11 cellular contexts compared by ENCODE assay signal in the genomic region with DNA sequence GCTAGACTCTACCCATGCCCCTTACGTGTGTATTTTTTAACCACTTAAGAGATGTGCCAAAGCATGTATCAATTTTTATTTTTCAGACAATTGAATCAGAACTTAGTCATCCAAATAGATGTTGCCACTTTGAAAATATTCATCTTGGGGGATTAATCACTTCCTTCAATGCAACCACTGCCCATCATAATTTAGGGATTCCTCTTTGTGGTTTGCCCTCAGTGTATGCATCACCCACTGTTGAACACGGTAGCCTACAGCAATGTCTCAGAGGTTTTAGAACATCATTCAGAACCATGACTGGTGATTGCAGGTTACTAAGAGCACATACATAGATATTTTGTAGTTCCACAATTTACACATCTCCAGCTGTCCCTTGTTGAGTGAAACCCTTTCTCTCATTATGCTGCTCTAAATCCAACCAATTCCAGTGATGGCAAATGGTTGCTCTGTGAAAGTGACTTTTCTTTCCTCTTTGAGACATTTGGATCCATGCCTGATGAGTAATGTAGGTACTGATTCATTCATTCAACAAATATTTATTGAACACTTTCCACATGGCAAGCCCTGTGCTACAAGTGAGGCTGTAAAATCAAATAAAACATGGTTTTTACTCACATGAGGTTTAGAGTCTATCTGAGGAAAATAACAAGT.
A peak's percentile ranks its signal among the peaks of the same experiment; 100 is the strongest.
DNase-seq lines count a peak whose midpoint lies in the region; ATAC-seq and TF ChIP-seq lines count a peak whose summit lies in the region.
"Had no signal": no experiment of that assay in that cellular context is flagged by ENCODE, and none has a peak within 500 bp of the region (broad histone marks: within the 10 kb centered on the region; RNA-seq: fewer than 3 reads in every experiment).

No MANE protein-coding gene starts in this region.

- no peak overlapping the region for H2BK12ac ChIP-seq in neuronal stem cell (ENCODE audit: low read length)

- no peak overlapping the region for H2AFZ ChIP-seq in neuronal stem cell (ENCODE audit: low read length)

- H3K79me1 ChIP-seq in neuronal stem cell (ENCODE audit: low read depth, low read length) = no peaks in the 10 kb centered on the region

- no peaks in the 10 kb centered on the region for H3K27me3 ChIP-seq in prostate gland (replicated peaks; ENCODE audit: insufficient read depth)
- H3K27me3 ChIP-seq in neuronal stem cell (ENCODE audit: control insufficient read depth in 3 of 3, insufficient read depth in 3 of 3, low read depth in 1 of 3, low read length in 3 of 3) = peaks cover 0 to 1% (median 0%) of the 10 kb centered on the region in 3 experiments
- no peaks in the 10 kb centered on the region for H3K27me3 ChIP-seq in BE2C

- H3K23ac ChIP-seq in neuronal stem cell (ENCODE audit: low read depth, low read length, poor library complexity) = no peak overlapping the region

- H4K8ac ChIP-seq in neuronal stem cell (ENCODE audit: low read depth, low read length) = no peak overlapping the region

- H4K91ac ChIP-seq in neuronal stem cell (ENCODE audit: low read depth, low read length, poor library complexity) = no peak overlapping the region

- H2BK120ac ChIP-seq in neuronal stem cell (ENCODE audit: low read depth, low read length) = no peak overlapping the region

- H2BK15ac ChIP-seq in neuronal stem cell (ENCODE audit: low read length) = no peak overlapping the region

- no peak overlapping the region for H3K14ac ChIP-seq in neuronal stem cell (ENCODE audit: low read length)

- no peak overlapping the region for H3K4ac ChIP-seq in neuronal stem cell (ENCODE audit: low read length)

- peaks cover 13% of the 10 kb centered on the region for H3K4me1 ChIP-seq in prostate gland (replicated peaks)
- H3K4me1 ChIP-seq in neuronal stem cell (ENCODE audit: control insufficient read depth in 2 of 2, insufficient read depth in 1 of 2, low read depth in 1 of 2, low read length in 2 of 2) = peaks cover 0 to 7% of the 10 kb centered on the region in 2 donors
- peaks cover 6% of the 10 kb centered on the region for H3K4me1 ChIP-seq in BE2C

- H3K27ac ChIP-seq in prostate gland = peak overlapping the region; percentile 36 to 55
- H3K27ac ChIP-seq in neuronal stem cell (replicated peaks; ENCODE audit: low read length) = no peak overlapping the region

- no peak overlapping the region for H3K18ac ChIP-seq in neuronal stem cell (ENCODE audit: low read length)

- H2BK5ac ChIP-seq in neuronal stem cell (ENCODE audit: low read length) = no peak overlapping the region

- no peak for TF ChIP-seq POLR2A in prostate gland (IDR thresholded peaks at IDR 0.05)

- 69% methylated on average over 2 of the region's 2 CpGs for WGBS in prostate gland
- WGBS in neuronal stem cell (ENCODE audit: extremely low coverage in 2 of 2, insufficient read length in 2 of 2, insufficient replicate concordance in 1 of 2), 2 donors = no CpG with 5 or more reads among the region's 2 CpGs

- ATAC-seq in HG02970 (IDR thresholded peaks at IDR 0.05; ENCODE audit: low FRiP score, unreplicated experiment) = no peak

- intact Hi-C loops in prostate gland (cut with DNase I) = loop anchor here (5.0 kb wide), 1 partner anchor 41 kb away; no protein-coding TSS in a partner anchor

- no peak overlapping the region for H3K9ac ChIP-seq in neuronal stem cell (ENCODE audit: low read depth, low read length, poor library complexity)

- H3K9me3 ChIP-seq in prostate gland (no peaks in the 10 kb centered on the region), neuronal stem cell (replicated peaks in 1 of 2; ENCODE audit: control insufficient read depth in 2 of 2, insufficient read depth in 1 of 2, low read depth in 1 of 2, low read length in 2 of 2) (peaks cover 0 to 3% of the 10 kb centered on the region in 2 donors), BE2C (no peaks in the 10 kb centered on the region)

- no peaks in the 10 kb centered on the region for H3K36me3 ChIP-seq in prostate gland
- no peaks in the 10 kb centered on the region for H3K36me3 ChIP-seq in neuronal stem cell (replicated peaks in 1 of 2; ENCODE audit: control insufficient read depth in 2 of 2, insufficient read depth in 2 of 2, low read length in 2 of 2)
- H3K36me3 ChIP-seq in BE2C = no peaks in the 10 kb centered on the region

- H2AK5ac ChIP-seq in neuronal stem cell (ENCODE audit: low read depth, low read length) = no peak overlapping the region

- H3K4me3 ChIP-seq in prostate gland (no peak overlapping the region), neuronal stem cell (ENCODE audit: low read length in 2 of 2) (no peak overlapping the region), BE2C (ENCODE audit: low read depth, low read length) (no peak overlapping the region)

- TF ChIP-seq CTCF in prostate gland (IDR thresholded peaks at IDR 0.05) (no peak), BE2C (IDR thresholded peaks at IDR 0.05; ENCODE audit: low read depth, low read length) (no peak)

- no peak overlapping the region for H3K4me2 ChIP-seq in neuronal stem cell (ENCODE audit: insufficient read depth, low read length, poor library complexity, severe bottlenecking)

- DNase-seq in EL (peak; percentile 93), NCI-H226 (peak; percentile 91), dedifferentiated amniotic fluid mesenchymal stem cell (ENCODE audit: extremely low spot score) (peak; percentile 63), prostate gland (ENCODE audit: low spot score) (peak; percentile 52), neuronal stem cell (ENCODE audit: low spot score) (no peak), BE2C (no peak), NCI-H524 treated with DMSO at 0.1 percent for 48 hours (lab: John Stamatoyannopoulos, UW) (no peak)
- DNase-seq: activated CD4-positive, CD25-positive, alpha-beta regulatory T cell; posterior cingulate gyrus; stimulated activated naive CD4-positive, alpha-beta T cell treated with Interleukin-2 at 50 U/mL for 16 hours had no signal

Comparison
In these comparisons a context has a peak if more than half of its experiments do, and no peak if none do; other contexts are left out.
1. DNase-seq: peak in EL (single experiment), NCI-H226 (single experiment), dedifferentiated amniotic fluid mesenchymal stem cell (single experiment) and prostate gland (single experiment); none in neuronal stem cell (single experiment), BE2C (single experiment) and NCI-H524 treated with DMSO at 0.1 percent for 48 hours (single experiment).